Comparison of ENCODE assay signal across 10 cellular contexts in genomic region chr5:1468247-1468612, GRCh38. TPM values are rescaled to one million over a fixed set of nuclear protein-coding genes. Genes with fewer than 3 reads are reported as not detected.
DNase-seq lines count a peak whose midpoint lies in the region; ATAC-seq, FAIRE-seq and TF ChIP-seq lines count a peak whose summit lies in the region.
"Had no signal": no experiment of that assay in that cellular context is flagged by ENCODE, and none has a peak within 500 bp of the region (broad histone marks: within the 10 kb centered on the region; RNA-seq: fewer than 3 reads in every experiment).

No MANE protein-coding gene starts in this region.

- H3K27ac ChIP-seq in vagina, result no peak overlapping the region
- H3K27ac ChIP-seq: tibial artery had no signal

- TF ChIP-seq CTCF in LNCAP (IDR thresholded peaks at IDR 0.05) (peak; percentile 64), bronchial epithelial cell (IDR thresholded peaks at IDR 0.05; ENCODE audit: insufficient read depth, low read length, severe bottlenecking) (peak; percentile 25), vagina (IDR thresholded peaks at IDR 0.05) (peak in 1 of 3 experiments; percentile 9)

- H3K9me3 ChIP-seq in vagina, result no peaks in the 10 kb centered on the region
- H3K9me3 ChIP-seq: tibial artery had no signal

- peaks cover 10% of the 10 kb centered on the region for H3K36me3 ChIP-seq in bronchial epithelial cell (ENCODE audit: control insufficient read depth, insufficient read depth, low read length)
- peaks cover 0 to 18% of the 10 kb centered on the region in 2 donors for H3K36me3 ChIP-seq in vagina

- no peaks in the 10 kb centered on the region for H3K27me3 ChIP-seq in bronchial epithelial cell (ENCODE audit: control insufficient read depth, insufficient read depth, low read length)
- no peaks in the 10 kb centered on the region for H3K27me3 ChIP-seq in vagina
- H3K27me3 ChIP-seq: tibial artery had no signal

- intact Hi-C loops in vagina (cut with DNase I), result no loop called here

- TF ChIP-seq POLR2A in GM18505 (IDR thresholded peaks at IDR 0.05; ENCODE audit: borderline replicate concordance, extremely low read depth, insufficient read depth, insufficient read length) (no peak), vagina (IDR thresholded peaks at IDR 0.05) (no peak)

- peak; percentile 40 for DNase-seq in DMS 273 (lab: John Stamatoyannopoulos, UW; ENCODE audit: unreplicated experiment)
- DNase-seq in DMS 273 treated with DMSO at 0.1 percent for 48 hours (lab: John Stamatoyannopoulos, UW), result no peak
- no peak for DNase-seq in bronchial epithelial cell (ENCODE audit: low read depth)
- peak; percentile 48 for DNase-seq in medulla oblongata (ENCODE audit: extremely low spot score)
- no peak for DNase-seq in vagina (ENCODE audit: extremely low spot score in 2 of 2)

- H3K4me3 ChIP-seq in bronchial epithelial cell (ENCODE audit: low read depth, low read length) (no peak overlapping the region), vagina (no peak overlapping the region)
- H3K4me3 ChIP-seq: tibial artery had no signal

- no peaks in the 10 kb centered on the region for H3K4me1 ChIP-seq in vagina
- H3K4me1 ChIP-seq: tibial artery had no signal

- no peak for FAIRE-seq in bronchial epithelial cell (lab: Jason Lieb, UNC)
- FAIRE-seq: A204.1 had no signal

- no peak for ATAC-seq in GM18505 (IDR thresholded peaks at IDR 0.05; ENCODE audit: unreplicated experiment)
- ATAC-seq in HG02973 (IDR thresholded peaks at IDR 0.05; ENCODE audit: unreplicated experiment), result no peak

RNA-seq across cellular contexts. Expression of gene SLC6A3, which starts 23.0 kb away (rescaled TPM):
- not detected in 2 replicates for total RNA-seq in bronchial epithelial cell
- total RNA-seq in vagina, result 0.49 TPM

RNA-seq across cellular contexts. Expression of gene LPCAT1, which starts 55.5 kb away (rescaled TPM):
- total RNA-seq in bronchial epithelial cell (18.8 and 25.3 TPM in 2 replicates), vagina (29.7 TPM)

Comparison
In these comparisons a context has a peak if more than half of its experiments do, and no peak if none do; other contexts are left out.
1. DNase-seq: peak in DMS 273 (single experiment) and medulla oblongata (single experiment); none in DMS 273 treated with DMSO at 0.1 percent for 48 hours (single experiment), bronchial epithelial cell (single experiment) and vagina (0 of 2).